Comparison of ENCODE assay signal across 11 cellular contexts in genomic region chr1:242139437-242139836, GRCh38.
A peak's percentile ranks its signal among the peaks of the same experiment; 100 is the strongest.
DNase-seq lines count a peak whose midpoint lies in the region; ATAC-seq and FAIRE-seq lines count a peak whose summit lies in the region.
"Had no signal": no experiment of that assay in that cellular context is flagged by ENCODE, and none has a peak within 500 bp of the region (broad histone marks: within the 10 kb centered on the region; RNA-seq: fewer than 3 reads in every experiment).

No MANE protein-coding gene starts in this region.

- H3K27ac ChIP-seq in caudate nucleus (ENCODE audit: low read depth, low read length), result no peak overlapping the region
- H3K27ac ChIP-seq: ascending aorta, epithelial cell of prostate had no signal

- no peak for FAIRE-seq in urothelium cell line (lab: Jason Lieb, UNC)

- DNase-seq in SIG-M5 treated with dmso at 0.1 percent for 504 hours (lab: John Stamatoyannopoulos, UW; ENCODE audit: unreplicated experiment) (peak; percentile 70), SIG-M5 (lab: John Stamatoyannopoulos, UW) (no peak), KBM-7 (peak; percentile 8), urothelium cell line (ENCODE audit: low spot score) (no peak), caudate nucleus (lab: John Stamatoyannopoulos, UW) (no peak), amniotic stem cell (lab: John Stamatoyannopoulos, UW) (no peak), COLO668 (lab: John Stamatoyannopoulos, UW; ENCODE audit: unreplicated experiment) (no peak)
- DNase-seq: left cardiac atrium had no signal

- in situ Hi-C loops in KBM-7 (cut with MboI; ENCODE audit: low pct_unique_long_range_greater_than_20kb, low sequenced_read_pairs), result no loop called here

- peak; percentile 66 for ATAC-seq in HG02798 (IDR thresholded peaks at IDR 0.05; ENCODE audit: poor library complexity, unreplicated experiment)
- ATAC-seq: left cardiac atrium had no signal

Comparison
In these comparisons a context has a peak if more than half of its experiments do, and no peak if none do; other contexts are left out.
1. DNase-seq: peak in SIG-M5 treated with dmso at 0.1 percent for 504 hours (single experiment) and KBM-7 (single experiment); none in SIG-M5 (single experiment), urothelium cell line (single experiment), caudate nucleus (0 of 61), amniotic stem cell (single experiment) and COLO668 (single experiment).